Comparison of ENCODE assay signal across 8 cellular contexts in genomic region chr9:86353591-86354047, GRCh38. TPM values are rescaled to one million over a fixed set of nuclear protein-coding genes. Genes with fewer than 3 reads are reported as not detected.
DNase-seq lines count a peak whose midpoint lies in the region; ATAC-seq, FAIRE-seq and TF ChIP-seq lines count a peak whose summit lies in the region.

No MANE protein-coding gene starts in this region.

- H3K4me3 ChIP-seq in HL-60 (replicated peaks; ENCODE audit: insufficient read depth, low read length) = peak overlapping the region; percentile 90
- peak overlapping the region; percentile 53 to 98 for H3K4me3 ChIP-seq in vagina

- DNase-seq in Calu3 (peak; percentile 34), HL-60 (ENCODE audit: low read depth in 1 of 2, low spot score in 1 of 2) (peak in 1 of 2 experiments; percentile 4), erythroblast (lab: John Stamatoyannopoulos, UW) (peak; percentile 65 to 79), nephron progenitor cell (peak; percentile 23), vagina (ENCODE audit: extremely low spot score in 2 of 2) (no peak), D721Med (ENCODE audit: insufficient read length, low spot score) (no peak)

- H3K36me3 Mint-ChIP-seq in Calu3 (ENCODE audit: insufficient read depth, unreplicated experiment) = peaks cover 28% of the 10 kb centered on the region
- peaks cover 20% of the 10 kb centered on the region for H3K36me3 Mint-ChIP-seq in nephron progenitor cell (ENCODE audit: low read depth)

- CTCF ChIA-PET in Calu3 (lab: Charles Lee) = interaction anchor here (0.5 kb wide), 1 partner anchor 298 kb away, joined by 4 read pairs; no protein-coding TSS in a partner anchor

- peak overlapping the region; percentile 99 for H3K4me3 Mint-ChIP-seq in Calu3 (ENCODE audit: low read depth, unreplicated experiment)
- peak overlapping the region; percentile 100 for H3K4me3 Mint-ChIP-seq in nephron progenitor cell

- H3K4me1 Mint-ChIP-seq in Calu3 (ENCODE audit: low read depth, unreplicated experiment) = peaks cover 5% of the 10 kb centered on the region
- peaks cover 36% of the 10 kb centered on the region for H3K4me1 Mint-ChIP-seq in nephron progenitor cell

- H3K27ac ChIP-seq in HL-60 (replicated peaks) (peak overlapping the region; percentile 84), VCaP (peak overlapping the region; percentile 94), vagina (peak overlapping the region; percentile 96)

- TF ChIP-seq POLR2A in erythroblast (IDR thresholded peaks at IDR 0.05; ENCODE audit: low read length) = no peak
- TF ChIP-seq POLR2A in vagina (IDR thresholded peaks at IDR 0.05) = no peak

- intact Hi-C loops in Calu3 (cut with micrococcal nuclease; ENCODE audit: unreplicated experiment) = no loop called here
- intact Hi-C loops in vagina (cut with DNase I) = no loop called here

- H3K4me1 ChIP-seq in vagina = peaks cover 56% of the 10 kb centered on the region

- no peak for ATAC-seq in GM21360 (IDR thresholded peaks at IDR 0.05; ENCODE audit: unreplicated experiment)

- peak overlapping the region; percentile 94 for H3K27ac Mint-ChIP-seq in Calu3 (ENCODE audit: unreplicated experiment)
- peak overlapping the region; percentile 99 for H3K27ac Mint-ChIP-seq in nephron progenitor cell

- no peaks in the 10 kb centered on the region for H3K27me3 ChIP-seq in HL-60 (ENCODE audit: insufficient read depth, poor library complexity, severe bottlenecking)
- H3K27me3 ChIP-seq in vagina = no peaks in the 10 kb centered on the region

- no peaks in the 10 kb centered on the region for H3K9me3 ChIP-seq in vagina

- no peaks in the 10 kb centered on the region for H3K9me3 Mint-ChIP-seq in Calu3 (ENCODE audit: low read depth, unreplicated experiment)
- no peaks in the 10 kb centered on the region for H3K9me3 Mint-ChIP-seq in nephron progenitor cell

- H3K27me3 Mint-ChIP-seq in Calu3 (ENCODE audit: unreplicated experiment) (no peaks in the 10 kb centered on the region), nephron progenitor cell (ENCODE audit: low read depth, poor library complexity) (peaks cover 25% of the 10 kb centered on the region)

- TF ChIP-seq CTCF in Calu3 (IDR thresholded peaks at IDR 0.05; ENCODE audit: unreplicated experiment) (no peak), HL-60 (IDR thresholded peaks at IDR 0.05; ENCODE audit: insufficient read depth, low read length) (no peak), VCaP (conservative IDR thresholded peaks at IDR 0.05) (no peak), nephron progenitor cell (IDR thresholded peaks at IDR 0.05) (no peak), vagina (IDR thresholded peaks at IDR 0.05) (no peak), D721Med (IDR thresholded peaks at IDR 0.05; ENCODE audit: insufficient read depth, missing control alignments) (no peak)

- BruUV-seq in Calu3 (replicated peaks; lab: Mats Ljungman, UMichigan) = no TSS peak

- no peak for FAIRE-seq in D721Med (lab: Jason Lieb, UNC)

- no peaks in the 10 kb centered on the region for H3K36me3 ChIP-seq in vagina

RNA-seq across cellular contexts. Expression of gene TUT7, which starts 0.6 kb away (rescaled TPM):
- total RNA-seq in Calu3 (2022) (16.2 and 21.4 TPM in 2 replicates), vagina (72.4 TPM)

Comparison
In these comparisons a context has a peak if more than half of its experiments do, and no peak if none do; other contexts are left out.
1. DNase-seq: peak in Calu3 (single experiment), erythroblast (2 of 2) and nephron progenitor cell (single experiment); none in vagina (0 of 2) and D721Med (single experiment).
2. Peak in every context shown above with its lines, with median percentiles within 50 percentile points of each other: H3K27ac ChIP-seq.